29 cellular contexts compared by ENCODE assay signal in the genomic region with DNA sequence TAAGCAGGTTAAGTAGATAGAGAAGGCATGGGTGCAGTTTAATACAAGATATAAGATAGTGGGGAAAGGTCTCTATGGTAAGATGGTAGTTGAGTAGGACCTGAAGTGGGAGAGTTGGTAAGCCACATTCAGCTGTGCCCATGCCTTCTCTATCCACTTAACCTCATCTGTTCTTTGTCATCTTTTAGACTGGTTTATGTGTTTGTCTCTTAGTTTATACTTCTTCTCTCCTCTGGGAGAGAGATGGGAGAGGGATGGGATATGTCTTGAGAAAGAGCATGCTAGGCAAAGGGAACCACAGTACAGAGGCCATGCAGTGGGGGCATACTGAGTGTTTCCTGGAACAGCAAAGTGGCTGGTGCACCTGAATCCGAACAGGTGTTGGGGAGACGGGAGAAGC.
"Had no signal": no experiment of that assay in that cellular context is flagged by ENCODE, and none has a peak within 500 bp of the region (broad histone marks: within the 10 kb centered on the region; RNA-seq: fewer than 3 reads in every experiment).

No MANE protein-coding gene starts in this region.

- H3K4me3 ChIP-seq: coronary artery, dorsolateral prefrontal cortex, gastrocnemius medialis, heart right ventricle had no signal

- FAIRE-seq: astrocyte, bronchial epithelial cell had no signal

- H3K27ac ChIP-seq: brain microvascular endothelial cell, coronary artery, dorsolateral prefrontal cortex, foreskin keratinocyte, gastrocnemius medialis, heart right ventricle had no signal

- H3K4me1 ChIP-seq: foreskin keratinocyte had no signal

- H3K27me3 ChIP-seq: brain microvascular endothelial cell, dorsolateral prefrontal cortex, foreskin keratinocyte, gastrocnemius medialis, heart right ventricle had no signal

- H3K36me3 ChIP-seq: brain microvascular endothelial cell, gastrocnemius medialis had no signal

- DNase-seq: activated CD4-positive, alpha-beta memory T cell treated with anti-CD3 and anti-CD28 coated beads for 36 hours; activated CD4-positive, alpha-beta T cell treated with anti-CD3 and anti-CD28 coated beads for 36 hours; activated CD4-positive, alpha-beta T cell treated with anti-CD3 and anti-CD28 coated beads, Interleukin-2, amount 10 ng/mL, durations not matched to agents 24 days and 14 days; activated CD4-positive, CD25-positive, alpha-beta regulatory T cell; activated CD4-positive, CD25-positive, alpha-beta regulatory T cell treated with anti-CD3 and anti-CD28 coated beads, Interleukin-2, amount 50 U/mL, for 72 hours; activated CD8-positive, alpha-beta memory T cell treated with anti-CD3 and anti-CD28 coated beads, Interleukin-2, amount 10 ng/mL, durations not matched to agents 7 days and 5 days; activated CD8-positive, alpha-beta memory T cell treated with anti-CD3 and anti-CD28 coated beads, Interleukin-2, amount 50 U/mL, for 4 hours; activated CD8-positive, alpha-beta T cell treated with anti-CD3 and anti-CD28 coated beads, Interleukin-2, amount 10 ng/mL, durations not matched to agents 7 days and 5 days; activated gamma-delta T cell; activated naive CD4-positive, alpha-beta T cell; activated naive CD4-positive, alpha-beta T cell treated with anti-CD3 and anti-CD28 coated beads, Interleukin-2, amount 10 ng/mL, durations not matched to agents 7 days and 5 days; activated naive CD8-positive, alpha-beta T cell treated with anti-CD3 and anti-CD28 coated beads, Interleukin-2, amount 10 ng/mL, durations not matched to agents 7 days and 5 days; activated T-cell treated with anti-CD3 and anti-CD28 coated beads, Interleukin-2, amount 50 U/mL, for 24 hours; activated T-cell treated with anti-CD3 and anti-CD28 coated beads, Interleukin-2, amount 50 U/mL, for 72 hours; anterior cingulate cortex; brain microvascular endothelial cell; dorsolateral prefrontal cortex; effector memory CD4-positive, alpha-beta T cell; endodermal cell; foreskin keratinocyte; gastrocnemius medialis; glutamatergic neuron; heart right ventricle; T-helper 1 cell; T-helper 17 cell; T1000 had no signal
